In the genomic region with DNA sequence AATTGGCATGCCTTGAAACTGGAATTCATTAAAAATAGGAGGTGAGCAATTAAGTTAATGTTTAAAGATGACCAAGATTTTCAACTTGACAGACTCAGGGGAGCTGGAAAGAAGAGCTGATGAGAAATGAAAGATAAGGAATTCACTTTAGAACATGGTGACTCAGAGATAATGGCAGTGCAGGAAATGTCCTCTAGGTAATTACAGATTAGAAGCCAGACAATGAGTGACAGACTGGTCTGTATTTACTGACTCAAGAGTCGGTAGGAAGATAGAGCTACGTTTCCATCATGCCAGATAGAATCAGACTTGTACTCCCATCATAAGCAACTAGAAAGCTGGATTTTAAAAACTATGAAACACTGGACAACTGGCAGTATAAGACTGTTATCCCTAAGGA, we compare ENCODE assay signal across 23 cellular contexts.
"Had no signal": no experiment of that assay in that cellular context is flagged by ENCODE, and none has a peak within 500 bp of the region (broad histone marks: within the 10 kb centered on the region; RNA-seq: fewer than 3 reads in every experiment).

No MANE protein-coding gene starts in this region.

- H3K27me3 ChIP-seq: colonic mucosa, sigmoid colon, tibial nerve, uterus had no signal

- DNase-seq: colonic mucosa; effector CD8-positive, alpha-beta T cell; foreskin melanocyte; glutamatergic neuron; heart right ventricle; hippocampal formation; immature natural killer cell; midbrain; naive thymus-derived CD4-positive, alpha-beta T cell; nucleus accumbens; psoas muscle; right cardiac atrium; sigmoid colon; stimulated activated CD4-positive, alpha-beta T cell treated with anti-CD3 and anti-CD28 coated beads, Interleukin-2, amount 100 ng/mL, for 24 hours; stimulated activated CD4-positive, alpha-beta T cell treated with anti-CD3 and anti-CD28 coated beads, Interleukin-4, amount 100 ng/mL, for 4 hours; stimulated activated naive B cell treated with anti-CD40 and anti-IgM and Interleukin-4, amounts not matched to agents 10 μg/mL and 1 μg/mL and 100 μg/mL, for 72 hours; upper lobe of right lung; uterus had no signal

- H3K4me1 ChIP-seq: colonic mucosa, psoas muscle, tibial nerve, upper lobe of right lung, uterus had no signal

- H3K36me3 ChIP-seq: colonic mucosa, esophagus muscularis mucosa, heart right ventricle, sigmoid colon, thoracic aorta, tibial nerve, upper lobe of right lung, uterus had no signal

- ATAC-seq: heart right ventricle; left lobe of liver; naive thymus-derived CD4-positive, alpha-beta T cell; psoas muscle; right cardiac atrium; stimulated activated naive B cell treated with anti-CD40 and anti-IgM and Interleukin-4, amounts not matched to agents 10 μg/mL and 1 μg/mL and 100 μg/mL, for 72 hours; upper lobe of right lung had no signal

- H3K27ac ChIP-seq: colonic mucosa, esophagus muscularis mucosa, heart right ventricle, psoas muscle, sigmoid colon, thoracic aorta, tibial nerve, upper lobe of right lung, uterus had no signal

- H3K4me3 ChIP-seq: colonic mucosa, esophagus muscularis mucosa, heart right ventricle, lung, psoas muscle, sigmoid colon, thoracic aorta, tibial nerve, upper lobe of right lung, uterus had no signal
